ENCODE assay signal across 9 cellular contexts in the genomic region with DNA sequence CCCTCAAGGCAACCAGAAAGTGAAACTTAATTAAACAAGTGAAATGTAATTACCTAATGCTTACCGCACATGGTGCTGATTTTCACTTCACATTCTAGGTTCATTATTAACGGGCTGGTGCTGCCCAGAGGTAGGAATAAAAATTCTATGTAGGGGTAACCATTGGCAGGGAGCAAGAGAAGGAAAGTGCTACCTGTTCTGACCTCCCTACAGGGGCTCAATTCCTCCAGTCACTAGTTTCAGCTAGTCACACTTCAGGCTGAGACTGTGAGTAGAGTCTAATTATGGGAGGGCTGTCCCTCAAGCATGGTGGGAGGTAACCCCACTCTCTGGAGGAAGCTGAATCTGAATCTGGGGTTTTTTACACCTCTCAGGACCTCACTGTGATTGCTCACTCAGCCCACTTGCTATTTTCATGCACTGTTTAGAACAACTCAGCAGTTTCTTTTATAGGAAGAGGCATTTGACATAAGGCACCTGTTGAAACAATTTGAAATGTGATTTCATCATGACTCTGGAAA.
DNase-seq lines count a peak whose midpoint lies in the region; ATAC-seq and TF ChIP-seq lines count a peak whose summit lies in the region.
"Had no signal": no experiment of that assay in that cellular context is flagged by ENCODE, and none has a peak within 500 bp of the region (broad histone marks: within the 10 kb centered on the region; RNA-seq: fewer than 3 reads in every experiment).

No MANE protein-coding gene starts in this region.

- DNase-seq in activated CD4-positive, alpha-beta T cell treated with anti-CD3 and anti-CD28 coated beads, Interleukin-2, amount 10 ng/mL, durations not matched to agents 7 days and 5 days, result peak; percentile 11
- DNase-seq in kidney tubule cell (ENCODE audit: low spot score), result peak; percentile 26
- no peak for DNase-seq in vagina (ENCODE audit: extremely low spot score in 2 of 2)
- no peak for DNase-seq in AG20443 (ENCODE audit: low spot score)
- no peak for DNase-seq in NCI-H446 treated with DMSO at 0.1 percent for 48 hours (lab: John Stamatoyannopoulos, UW)
- no peak for DNase-seq in mesendoderm

- no peaks in the 10 kb centered on the region for H3K79me1 ChIP-seq in mesendoderm (ENCODE audit: low read length)

- TF ChIP-seq CTCF in vagina (IDR thresholded peaks at IDR 0.05), result no peak

- H3K4me1 Mint-ChIP-seq in activated CD4-positive, alpha-beta T cell treated with anti-CD3 and anti-CD28 coated beads, Interleukin-2, amount 10 ng/mL, durations not matched to agents 7 days and 5 days, result peaks cover 77% of the 10 kb centered on the region

- H3K27ac Mint-ChIP-seq in activated CD4-positive, alpha-beta T cell treated with anti-CD3 and anti-CD28 coated beads, Interleukin-2, amount 10 ng/mL, durations not matched to agents 7 days and 5 days, result peak overlapping the region; percentile 90

- H2BK15ac ChIP-seq in mesendoderm (replicated peaks; ENCODE audit: low read depth), result no peak overlapping the region

- intact Hi-C loops in vagina (cut with DNase I), result no loop called here

- H2AK5ac ChIP-seq in mesendoderm (ENCODE audit: low read length), result no peak overlapping the region

- no peak overlapping the region for H3K4me2 ChIP-seq in mesendoderm (ENCODE audit: low read length)

- no peak overlapping the region for H3K23ac ChIP-seq in mesendoderm (ENCODE audit: low read length)

- WGBS in mesendoderm (ENCODE audit: extremely low coverage, insufficient coverage, low lambda C conversion rate), result no CpG with 5 or more reads among the region's 2 CpGs

- no peak overlapping the region for H4K8ac ChIP-seq in mesendoderm (ENCODE audit: low read depth, low read length)

- H3K27me3 ChIP-seq in vagina (no peaks in the 10 kb centered on the region), mesendoderm (ENCODE audit: insufficient read depth, low read length, poor library complexity) (no peaks in the 10 kb centered on the region)

- no peak overlapping the region for H3K56ac ChIP-seq in mesendoderm (ENCODE audit: low read length)

- H2BK5ac ChIP-seq in mesendoderm (ENCODE audit: low read length), result no peak overlapping the region

- H3K79me2 ChIP-seq in mesendoderm (ENCODE audit: control insufficient read depth, insufficient read depth, low read length), result no peaks in the 10 kb centered on the region

- H3K9me3 ChIP-seq in vagina, result no peaks in the 10 kb centered on the region

- no peak overlapping the region for H2BK120ac ChIP-seq in mesendoderm (ENCODE audit: low read depth, low read length)

- H3K4me3 ChIP-seq in vagina, result no peak overlapping the region
- H3K4me3 ChIP-seq in mesendoderm (ENCODE audit: low read length), result no peak overlapping the region
- H3K4me3 ChIP-seq: lung had no signal

- H3K36me3 ChIP-seq in vagina (no peaks in the 10 kb centered on the region), mesendoderm (ENCODE audit: control insufficient read depth, insufficient read depth, low read length) (no peaks in the 10 kb centered on the region)

- peaks cover 25% of the 10 kb centered on the region for H3K9me3 Mint-ChIP-seq in activated CD4-positive, alpha-beta T cell treated with anti-CD3 and anti-CD28 coated beads, Interleukin-2, amount 10 ng/mL, durations not matched to agents 7 days and 5 days

- H3K36me3 Mint-ChIP-seq in activated CD4-positive, alpha-beta T cell treated with anti-CD3 and anti-CD28 coated beads, Interleukin-2, amount 10 ng/mL, durations not matched to agents 7 days and 5 days (ENCODE audit: low read depth), result peaks cover 59% of the 10 kb centered on the region

- peaks cover 54% of the 10 kb centered on the region for H3K4me1 ChIP-seq in vagina
- H3K4me1 ChIP-seq in mesendoderm (ENCODE audit: control insufficient read depth, low read depth, low read length), result no peaks in the 10 kb centered on the region

- ATAC-seq in GM19023 (IDR thresholded peaks at IDR 0.05; ENCODE audit: unreplicated experiment), result peak; percentile 93
- peak; percentile 98 for ATAC-seq in HG02870 (IDR thresholded peaks at IDR 0.05; ENCODE audit: unreplicated experiment)

- H3K18ac ChIP-seq in mesendoderm (ENCODE audit: low read length), result no peak overlapping the region

- POLR2A ChIA-PET in activated CD4-positive, alpha-beta T cell treated with anti-CD3 and anti-CD28 coated beads, Interleukin-2, amount 10 ng/mL, durations not matched to agents 7 days and 5 days (lab: Charles Lee), result no interaction called here

- CTCF ChIA-PET in activated CD4-positive, alpha-beta T cell treated with anti-CD3 and anti-CD28 coated beads, Interleukin-2, amount 10 ng/mL, durations not matched to agents 7 days and 5 days (lab: Charles Lee), result interaction anchor here (0.7 to 1.1 kb wide), 5 partner anchors 12 to 356 kb away, joined by 3 to 5 read pairs (median 3); no protein-coding TSS in a partner anchor

- H4K5ac ChIP-seq in mesendoderm (ENCODE audit: low read length), result no peak overlapping the region

- TF ChIP-seq POLR2A in vagina (IDR thresholded peaks at IDR 0.05), result no peak

- peak overlapping the region; percentile 53 for H3K4me3 Mint-ChIP-seq in activated CD4-positive, alpha-beta T cell treated with anti-CD3 and anti-CD28 coated beads, Interleukin-2, amount 10 ng/mL, durations not matched to agents 7 days and 5 days

- H3K27ac ChIP-seq in vagina (peak overlapping the region; percentile 55), mesendoderm (ENCODE audit: low read depth, low read length) (no peak overlapping the region)

- no peaks in the 10 kb centered on the region for H3K27me3 Mint-ChIP-seq in activated CD4-positive, alpha-beta T cell treated with anti-CD3 and anti-CD28 coated beads, Interleukin-2, amount 10 ng/mL, durations not matched to agents 7 days and 5 days

- no peak overlapping the region for H3K4ac ChIP-seq in mesendoderm (ENCODE audit: low read depth, low read length)

- H3K9ac ChIP-seq in mesendoderm (ENCODE audit: low read length), result no peak overlapping the region

Comparison
In these comparisons a context has a peak if more than half of its experiments do, and no peak if none do; other contexts are left out.
1. DNase-seq: peak in activated CD4-positive, alpha-beta T cell treated with anti-CD3 and anti-CD28 coated beads, Interleukin-2, amount 10 ng/mL, durations not matched to agents 7 days and 5 days (single experiment) and kidney tubule cell (single experiment); none in vagina (0 of 2), AG20443 (single experiment), NCI-H446 treated with DMSO at 0.1 percent for 48 hours (single experiment) and mesendoderm (single experiment).